ENCODE assay signal across 8 cellular contexts in the genomic region with DNA sequence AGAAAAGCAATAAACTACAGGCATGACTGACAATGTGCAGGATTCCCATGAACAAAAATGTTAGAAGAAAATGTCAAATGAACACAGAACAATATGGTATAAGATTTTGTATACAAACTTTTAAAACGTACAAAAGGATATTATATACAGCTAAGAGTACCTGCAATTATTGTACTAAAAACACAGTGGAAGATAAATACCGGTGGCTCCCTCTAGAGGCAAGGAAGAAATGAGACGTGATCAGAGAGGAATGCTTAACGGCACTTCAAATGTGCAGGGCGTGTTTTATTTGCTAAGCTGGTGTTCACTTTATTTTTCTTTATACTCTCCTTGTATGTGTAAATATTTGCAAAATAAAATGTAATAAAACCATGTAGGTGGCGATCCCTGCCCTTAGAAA.
DNase-seq lines count a peak whose midpoint lies in the region; ATAC-seq, FAIRE-seq and TF ChIP-seq lines count a peak whose summit lies in the region.

No MANE protein-coding gene starts in this region.

- H3K36me3 ChIP-seq in CD4-positive, CD25-positive, alpha-beta regulatory T cell (ENCODE audit: control insufficient read depth, insufficient read depth, low read length) = no peaks in the 10 kb centered on the region
- H3K36me3 ChIP-seq in pancreas = no peaks in the 10 kb centered on the region

- H3K4me3 ChIP-seq in CD4-positive, CD25-positive, alpha-beta regulatory T cell (ENCODE audit: low read depth, low read length) = peak overlapping the region; percentile 9
- no peak overlapping the region for H3K4me3 ChIP-seq in pancreas

- H3K4me3 Mint-ChIP-seq in CD4-positive, CD25-positive, alpha-beta regulatory T cell = no peak overlapping the region
- no peak overlapping the region for H3K4me3 Mint-ChIP-seq in activated B cell treated with CpG ODN at 0.5 μM for 24 hours

- H3K9me3 Mint-ChIP-seq in CD4-positive, CD25-positive, alpha-beta regulatory T cell = no peaks in the 10 kb centered on the region
- no peaks in the 10 kb centered on the region for H3K9me3 Mint-ChIP-seq in activated B cell treated with CpG ODN at 0.5 μM for 24 hours

- intact Hi-C loops in activated B cell treated with CpG ODN at 0.5 μM for 24 hours (cut with micrococcal nuclease) = loop anchor here (1.0 to 10.0 kb wide), 11 partner anchors 25 to 857 kb away; a partner anchor contains a TSS
- intact Hi-C loops in pancreas (cut with DNase I) = no loop called here

- H3K4me1 ChIP-seq in CD4-positive, CD25-positive, alpha-beta regulatory T cell (ENCODE audit: control insufficient read depth, insufficient read depth, low read length, poor library complexity, severe bottlenecking) = peaks cover 20% of the 10 kb centered on the region
- peaks cover 0 to 10% (median 0%) of the 10 kb centered on the region in 3 donors for H3K4me1 ChIP-seq in pancreas

- no peak overlapping the region for H3K27ac ChIP-seq in CD4-positive, CD25-positive, alpha-beta regulatory T cell (ENCODE audit: insufficient read depth, low read length, poor library complexity, severe bottlenecking)
- no peak overlapping the region for H3K27ac ChIP-seq in pancreas

- FAIRE-seq in GM19239 (lab: Jason Lieb, UNC) (peak; percentile 69), pancreas (lab: Jason Lieb, UNC) (peak; percentile 96)

- ATAC-seq in CD4-positive, CD25-positive, alpha-beta regulatory T cell (ENCODE audit: low read depth in 2 of 2) = peak; percentile 81
- ATAC-seq in activated B cell treated with CpG ODN at 0.5 μM for 24 hours (ENCODE audit: low read depth) = peak; percentile 82
- ATAC-seq in esophagus mucosa = peak; percentile 67
- ATAC-seq in pancreas = peak; percentile 49 to 90 (median 88)
- no peak for ATAC-seq in HG03095 (IDR thresholded peaks at IDR 0.05; ENCODE audit: unreplicated experiment)
- no peak for ATAC-seq in HG02623 (IDR thresholded peaks at IDR 0.05; ENCODE audit: unreplicated experiment)

- peaks cover 15 to 28% (median 23%) of the 10 kb centered on the region in 4 donors for H3K4me1 Mint-ChIP-seq in CD4-positive, CD25-positive, alpha-beta regulatory T cell
- H3K4me1 Mint-ChIP-seq in activated B cell treated with CpG ODN at 0.5 μM for 24 hours = peaks cover 35% of the 10 kb centered on the region

- H3K27ac Mint-ChIP-seq in CD4-positive, CD25-positive, alpha-beta regulatory T cell = no peak overlapping the region
- no peak overlapping the region for H3K27ac Mint-ChIP-seq in activated B cell treated with CpG ODN at 0.5 μM for 24 hours

- H3K27me3 ChIP-seq in CD4-positive, CD25-positive, alpha-beta regulatory T cell (ENCODE audit: control insufficient read depth, insufficient read depth, low read length) = no peaks in the 10 kb centered on the region
- no peaks in the 10 kb centered on the region for H3K27me3 ChIP-seq in pancreas

- CTCF ChIA-PET in activated B cell treated with CpG ODN at 0.5 μM for 24 hours (lab: Charles Lee) = interaction anchor here (0.5 to 3.1 kb wide), 32 partner anchors 8 to 747 kb away, joined by 3 to 16 read pairs (median 4); no protein-coding TSS in a partner anchor

- DNase-seq in CD4-positive, CD25-positive, alpha-beta regulatory T cell = peak; percentile 28 to 91 (median 76)
- no peak for DNase-seq in GM19239 (ENCODE audit: insufficient read length, low spot score)
- peak; percentile 62 for DNase-seq in NCI-H2029 (lab: John Stamatoyannopoulos, UW)
- DNase-seq in activated B cell treated with CpG ODN at 0.5 μM for 24 hours = no peak
- DNase-seq in pancreas = peak in 3 of 6 donors; percentile 7 to 29 (median 29)

- no peak for TF ChIP-seq CTCF in activated B cell treated with CpG ODN at 0.5 μM for 24 hours (IDR thresholded peaks at IDR 0.05)
- peak in 3 of 4 donors; percentile 32 to 42 (median 41) for TF ChIP-seq CTCF in pancreas (IDR thresholded peaks at IDR 0.05)

- no peaks in the 10 kb centered on the region for H3K9me3 ChIP-seq in CD4-positive, CD25-positive, alpha-beta regulatory T cell (ENCODE audit: control insufficient read depth in 2 of 2, low read length in 2 of 2)
- no peaks in the 10 kb centered on the region for H3K9me3 ChIP-seq in pancreas

- H3K36me3 Mint-ChIP-seq in CD4-positive, CD25-positive, alpha-beta regulatory T cell = no peaks in the 10 kb centered on the region
- H3K36me3 Mint-ChIP-seq in activated B cell treated with CpG ODN at 0.5 μM for 24 hours (ENCODE audit: low read depth) = no peaks in the 10 kb centered on the region

- POLR2A ChIA-PET in activated B cell treated with CpG ODN at 0.5 μM for 24 hours (lab: Charles Lee) = interaction anchor here (1.0 kb wide), 1 partner anchor 25 kb away, joined by 5 read pairs; no protein-coding TSS in a partner anchor

- no peaks in the 10 kb centered on the region for H3K27me3 Mint-ChIP-seq in CD4-positive, CD25-positive, alpha-beta regulatory T cell
- no peaks in the 10 kb centered on the region for H3K27me3 Mint-ChIP-seq in activated B cell treated with CpG ODN at 0.5 μM for 24 hours

- 12 to 13% methylated on average over 6 of the region's 6 CpGs for WGBS in pancreas, 2 donors

Comparison
In these comparisons a context has a peak if more than half of its experiments do, and no peak if none do; other contexts are left out.
1. ATAC-seq: peak in CD4-positive, CD25-positive, alpha-beta regulatory T cell (2 of 2), activated B cell treated with CpG ODN at 0.5 μM for 24 hours (single experiment), esophagus mucosa (single experiment) and pancreas (4 of 4); none in HG03095 (single experiment) and HG02623 (single experiment).
2. DNase-seq: peak in CD4-positive, CD25-positive, alpha-beta regulatory T cell (3 of 3) and NCI-H2029 (single experiment); none in GM19239 (single experiment) and activated B cell treated with CpG ODN at 0.5 μM for 24 hours (single experiment).